Comparison of ENCODE assay signal across 6 cellular contexts in genomic region chr17:16687151-16687550, GRCh38. TPM values are rescaled to one million over a fixed set of nuclear protein-coding genes. Genes with fewer than 3 reads are reported as not detected.
DNase-seq lines count a peak whose midpoint lies in the region; ATAC-seq, FAIRE-seq and TF ChIP-seq lines count a peak whose summit lies in the region.
"Not testable (repeated sequence)": the region's sequence is repeated elsewhere in the genome, so short reads cannot be mapped to it uniquely, and the experiment has no call there.

No MANE protein-coding gene starts in this region.

- H2BK120ac ChIP-seq in H9 (ENCODE audit: low read depth, low read length, poor library complexity, severe bottlenecking); H1 (replicated peaks; ENCODE audit: low read depth, low read length): not testable (repeated sequence)

- not testable (repeated sequence) for H4K20me1 ChIP-seq in H9 (ENCODE audit: control insufficient read depth, insufficient read depth, insufficient read length); H1 (replicated peaks in 1 of 2; ENCODE audit: control insufficient read depth in 1 of 2, insufficient read depth in 2 of 2, low read length in 2 of 2); neural progenitor cell (ENCODE audit: low read depth)

- not testable (repeated sequence) for H2AK5ac ChIP-seq in H9 (ENCODE audit: insufficient read length, low read length); H1 (ENCODE audit: low read depth, low read length)

- H2BK20ac ChIP-seq in H9 (ENCODE audit: low read depth, low read length, poor library complexity, severe bottlenecking), result peak overlapping the region; percentile 26
- not testable (repeated sequence) for H2BK20ac ChIP-seq in H1 (ENCODE audit: low read length)

- H3K9ac ChIP-seq in ES-I3 (ENCODE audit: low read depth, low read length) (peak overlapping the region; percentile 3; the same call in 1 of the 2 replicates), iPS-20b (ENCODE audit: low read depth, low read length) (peak overlapping the region; percentile 51; the same call in 1 of the 2 replicates)
- H3K9ac ChIP-seq in H9 (ENCODE audit: extremely low read depth, insufficient read length, low read length); H1 (replicated peaks in 1 of 4; ENCODE audit: extremely low read depth in 1 of 4, low read depth in 3 of 4, low read length in 3 of 4); neural progenitor cell: not testable (repeated sequence)

- no CpG with 5 or more reads among the region's 5 CpGs for WGBS in H9 (ENCODE audit: extremely low coverage, insufficient read length, low lambda C conversion rate)
- 0% methylated on average over 5 of the region's 5 CpGs; no CpG with 5 or more reads in 1 of the 2 experiments for WGBS in H1 (ENCODE audit: extremely low coverage in 1 of 2, insufficient coverage in 1 of 2, insufficient read length in 1 of 2, insufficient replicate concordance in 2 of 2, low coverage in 1 of 2, low lambda C conversion rate in 2 of 2, missing lambda C conversion rate in 1 of 2), 2 experiments

- H3K79me1 ChIP-seq in H9 (ENCODE audit: insufficient read depth, low read depth, low read length, poor library complexity, severe bottlenecking); H1 (ENCODE audit: low read depth, low read length): not testable (repeated sequence)

- H3F3A ChIP-seq in neural progenitor cell (ENCODE audit: low read depth), result peaks cover 14% of the 10 kb centered on the region

- ATAC-seq in WTC11, result peak; percentile 20

- not testable (repeated sequence) for H3K27ac ChIP-seq in H9 (ENCODE audit: insufficient read length, low read depth, low read length); H1 (ENCODE audit: low read depth, low read length); iPS-20b (ENCODE audit: low read length)
- H3K27ac ChIP-seq in neural progenitor cell, result peak overlapping the region; percentile 74

- not testable (repeated sequence) for H4K5ac ChIP-seq in H9 (ENCODE audit: insufficient read length, low read depth, low read length); H1 (ENCODE audit: insufficient read length, low read depth, low read length)

- not testable (repeated sequence) for H4K91ac ChIP-seq in H9 (ENCODE audit: insufficient read length, low read depth, low read length); H1 (replicated peaks; ENCODE audit: insufficient read length, low read length)

- TF ChIP-seq CTCF in H9 (conservative IDR thresholded peaks at IDR 0.05); WTC11 (IDR thresholded peaks at IDR 0.05); H1 (IDR thresholded peaks at IDR 0.05; ENCODE audit: control extremely low read depth in 1 of 3, insufficient read depth in 1 of 3, low read depth in 1 of 3, low read length in 3 of 3); neural progenitor cell (IDR thresholded peaks at IDR 0.05): not testable (repeated sequence)

- H3K36me3 Mint-ChIP-seq in H9 (ENCODE audit: insufficient read depth in 1 of 3, low read depth in 3 of 3) (peaks cover 7 to 24% (median 9%) of the 10 kb centered on the region in 3 experiments; a peak in 5 of 7 replicates), WTC11 (peaks cover 14% of the 10 kb centered on the region)
- not testable (repeated sequence) for H3K36me3 Mint-ChIP-seq in neural progenitor cell

- H3K56ac ChIP-seq in H9 (ENCODE audit: insufficient read length, low read depth, low read length); H1 (replicated peaks; ENCODE audit: insufficient read length, low read depth, low read length): not testable (repeated sequence)

- peak overlapping the region in 1 of 4 experiments; percentile 28; a peak in 1 of 8 replicates for H3K4me3 ChIP-seq in H1 (ENCODE audit: extremely low read depth in 1 of 4, insufficient read depth in 2 of 4, low read depth in 3 of 4, low read length in 4 of 4)
- peak overlapping the region; percentile 26; the same call in 1 of the 2 replicates for H3K4me3 ChIP-seq in iPS-20b (ENCODE audit: low read length)
- not testable (repeated sequence) for H3K4me3 ChIP-seq in neural progenitor cell

- H3K4me2 ChIP-seq in H9 (ENCODE audit: insufficient read depth, insufficient read length, low read length), result peak overlapping the region; percentile 21
- H3K4me2 ChIP-seq in H1 (ENCODE audit: insufficient read depth in 1 of 2, low read depth in 2 of 2, low read length in 2 of 2), result peak overlapping the region; percentile 44 to 49; a peak in 3 of 4 replicates
- H3K4me2 ChIP-seq in neural progenitor cell, result peak overlapping the region; percentile 59

- FAIRE-seq in H1 (lab: Jason Lieb, UNC), result peak; percentile 24

- H3K9me3 ChIP-seq in ES-I3 (ENCODE audit: control insufficient read depth, insufficient read depth, low read length); H9 (ENCODE audit: control insufficient read depth, low read depth, low read length); iPS-20b (ENCODE audit: insufficient read depth, low read depth, low read length); neural progenitor cell (ENCODE audit: low read depth): not testable (repeated sequence)
- H3K9me3 ChIP-seq in H1 (ENCODE audit: insufficient read depth in 2 of 2, low read depth in 1 of 2, low read length in 1 of 2), result peaks cover 0 to 15% of the 10 kb centered on the region in 2 experiments; a peak in 1 of 4 replicates

- H3K27me3 Mint-ChIP-seq in H9 (ENCODE audit: low read depth); neural progenitor cell (ENCODE audit: insufficient read depth, low read depth): not testable (repeated sequence)
- peaks cover 15% of the 10 kb centered on the region for H3K27me3 Mint-ChIP-seq in WTC11 (ENCODE audit: low read depth)

- H3K4me1 Mint-ChIP-seq in H9, result peaks cover 29 to 39% of the 10 kb centered on the region in 2 experiments
- peaks cover 39% of the 10 kb centered on the region for H3K4me1 Mint-ChIP-seq in WTC11
- H3K4me1 Mint-ChIP-seq in neural progenitor cell, result peaks cover 13% of the 10 kb centered on the region

- H3K27ac Mint-ChIP-seq in H9, result peak overlapping the region; percentile 94 to 98 (median 97)
- H3K27ac Mint-ChIP-seq in WTC11, result peak overlapping the region; percentile 93
- H3K27ac Mint-ChIP-seq in neural progenitor cell, result peak overlapping the region; percentile 7

- H4K8ac ChIP-seq in H9 (replicated peaks; ENCODE audit: insufficient read length, low read depth, low read length); H1 (ENCODE audit: extremely low read depth, insufficient read depth, low read length): not testable (repeated sequence)

- H3K23ac ChIP-seq in H9 (ENCODE audit: insufficient read length, low read depth, low read length); H1 (ENCODE audit: insufficient read length): not testable (repeated sequence)

- H3K36me3 ChIP-seq in ES-I3 (ENCODE audit: insufficient read depth, low read length); H1 (ENCODE audit: control insufficient read depth in 2 of 4, insufficient read depth in 4 of 4, low read length in 3 of 4); iPS-20b (ENCODE audit: insufficient read depth, low read depth, low read length); neural progenitor cell: not testable (repeated sequence)

- H3K9me3 Mint-ChIP-seq in H9, result peaks cover 16 to 24% of the 10 kb centered on the region in 2 experiments
- peaks cover 17% of the 10 kb centered on the region for H3K9me3 Mint-ChIP-seq in WTC11
- H3K9me3 Mint-ChIP-seq in neural progenitor cell, result not testable (repeated sequence)

- H2BK15ac ChIP-seq in H9 (ENCODE audit: low read depth, low read length); H1 (ENCODE audit: low read length): not testable (repeated sequence)

- TF ChIP-seq POLR2A in H1 (IDR thresholded peaks at IDR 0.05; ENCODE audit: control extremely low read depth in 1 of 2, low read depth in 2 of 2, low read length in 2 of 2), result not testable (repeated sequence)

- DNase-seq in H9, result peak; percentile 58
- peak; percentile 56 for DNase-seq in WTC11 (ENCODE audit: low spot score)
- DNase-seq in H1 (ENCODE audit: low read depth in 1 of 2, low spot score in 2 of 2), result not testable (repeated sequence)
- DNase-seq in neural progenitor cell (ENCODE audit: low spot score), result peak; percentile 65

- POLR2A ChIA-PET in WTC11 (lab: Charles Lee); H1 (lab: Charles Lee; ENCODE audit: partially characterized antibody): not testable (repeated sequence)

- H3K14ac ChIP-seq in H9 (ENCODE audit: insufficient read depth, low read length); H1 (ENCODE audit: insufficient read length): not testable (repeated sequence)

- H3K4me1 ChIP-seq in ES-I3 (ENCODE audit: insufficient read depth, low read length); H9 (ENCODE audit: insufficient read depth, low read length); H1 (replicated peaks in 1 of 4; ENCODE audit: control insufficient read depth in 3 of 4, insufficient read depth in 4 of 4, low read length in 3 of 4); iPS-20b (ENCODE audit: insufficient read depth, low read length): not testable (repeated sequence)
- peaks cover 12% of the 10 kb centered on the region for H3K4me1 ChIP-seq in neural progenitor cell

- H3K23me2 ChIP-seq in H9 (ENCODE audit: insufficient read length, low read depth, low read length, poor library complexity, severe bottlenecking); H1 (ENCODE audit: low read depth, low read length): not testable (repeated sequence)

- H3K4me3 Mint-ChIP-seq in H9 (peak overlapping the region; percentile 44 to 64; a peak in 3 of 5 replicates), WTC11 (peak overlapping the region; percentile 39)
- H3K4me3 Mint-ChIP-seq in neural progenitor cell, result not testable (repeated sequence)

- not testable (repeated sequence) for H2BK5ac ChIP-seq in H9 (ENCODE audit: insufficient read length, low read length); H1 (ENCODE audit: low read depth, low read length)

- not testable (repeated sequence) for H3K18ac ChIP-seq in H9 (ENCODE audit: insufficient read length, low read depth, low read length); H1 (ENCODE audit: extremely low read depth, low read length)

- H3K27me3 ChIP-seq in H9 (ENCODE audit: insufficient read depth, low read length); H1 (replicated peaks in 1 of 4; ENCODE audit: control insufficient read depth in 3 of 4, extremely low read depth in 1 of 4, insufficient read depth in 3 of 4, low read length in 3 of 4); iPS-20b (ENCODE audit: insufficient read depth, low read length); neural progenitor cell: not testable (repeated sequence)

- H3K79me2 ChIP-seq in H9 (ENCODE audit: insufficient read depth, low read length); H1 (ENCODE audit: control insufficient read depth in 1 of 2, insufficient read depth in 2 of 2, low read length in 2 of 2); neural progenitor cell (ENCODE audit: low read depth): not testable (repeated sequence)

- not testable (repeated sequence) for H2AFZ ChIP-seq in H9 (ENCODE audit: low read length); H1 (ENCODE audit: low read length)
- peak overlapping the region; percentile 91 for H2AFZ ChIP-seq in neural progenitor cell (replicated peaks)

- not testable (repeated sequence) for H3T11ph ChIP-seq in H9 (ENCODE audit: low read length)

- H3K4ac ChIP-seq in H9 (ENCODE audit: low read depth, low read length); H1 (replicated peaks; ENCODE audit: insufficient read length, low read depth, low read length): not testable (repeated sequence)

- not testable (repeated sequence) for TF ChIP-seq RAD21 in H1 (IDR thresholded peaks at IDR 0.05 in 1 of 2, conservative IDR thresholded peaks at IDR 0.05 in 1 of 2; ENCODE audit: low read depth in 2 of 2, low read length in 2 of 2)

- not testable (repeated sequence) for TF ChIP-seq EP300 in H1 (IDR thresholded peaks at IDR 0.05; ENCODE audit: borderline replicate concordance in 1 of 2, low read depth in 2 of 2, low read length in 2 of 2)

- not testable (repeated sequence) for H2BK12ac ChIP-seq in H9 (ENCODE audit: insufficient read length, low read depth, low read length); H1 (ENCODE audit: low read depth, low read length)

- CTCF ChIA-PET in WTC11 (lab: Charles Lee), result interaction anchor here (0.6 to 1.2 kb wide), 2 partner anchors 183 to 195 kb away, joined by 3 to 4 read pairs; partner anchors contain the start of gene LRRC75A
- CTCF ChIA-PET in H1 (lab: Charles Lee; ENCODE audit: partially characterized antibody), result not testable (repeated sequence)

RNA-seq across cellular contexts. Expression of gene CCDC144A, which starts 2.9 kb away (rescaled TPM):
- 1.6 and 1.9 TPM in 2 replicates for total RNA-seq in H9 (2021)
- 1.6 to 2.6 TPM (median 2.6 TPM) in 3 replicates for total RNA-seq in WTC11 (2021)
- 1.6 and 1.7 TPM in 2 replicates for total RNA-seq in H1 (2021; fragmentation: NEBNext Ultra II Directional; extraction: Animal tissue kit (Norgen Biotek cat#: 25700))
- 0.31 and 0.35 TPM in 2 replicates for polyA plus RNA-seq in H1 (2011; rRNA removed)
- polyA plus RNA-seq in H1 (2011; cell fraction: cytosol; rRNA removed), result 0.41 TPM
- polyA plus RNA-seq in H1 (2011; cell fraction: nucleus; rRNA removed), result 1.4 TPM
- polyA plus RNA-seq in H1 (2012, experiment 1 of 2), result 0.25 to 1.1 TPM (median 0.51 TPM) in 4 replicates
- polyA plus RNA-seq in H1 (2012, experiment 2 of 2), result 0.10 TPM
- polyA plus RNA-seq in H1 (2013, experiment 1 of 2), result 0.77 TPM
- 0.64 TPM for polyA plus RNA-seq in H1 (2013, experiment 2 of 2)
- polyA minus RNA-seq in H1 (2011; rRNA and poly(A)+ RNA removed), result 1.9 and 6.9 TPM in 2 replicates
- polyA minus RNA-seq in H1 (2011; cell fraction: cytosol; rRNA and poly(A)+ RNA removed), result 1.2 TPM
- 9.3 TPM for polyA minus RNA-seq in H1 (2011; cell fraction: nucleus; rRNA and poly(A)+ RNA removed)
- total RNA-seq in neural progenitor cell (ENCODE audit: low replicate concordance), result 5.4 and 8.2 TPM in 2 replicates

RNA-seq across cellular contexts. Expression of gene ZNF624, which starts 33.5 kb away (rescaled TPM):
- total RNA-seq in H9 (2021), result 0.88 and 1.3 TPM in 2 replicates
- 2.2 to 4.5 TPM (median 3.0 TPM) in 3 replicates for total RNA-seq in WTC11 (2021)
- 2.5 and 2.7 TPM in 2 replicates for total RNA-seq in H1 (2021; fragmentation: NEBNext Ultra II Directional; extraction: Animal tissue kit (Norgen Biotek cat#: 25700))
- 0.39 and 1.0 TPM in 2 replicates for polyA plus RNA-seq in H1 (2011; rRNA removed)
- polyA plus RNA-seq in H1 (2011; cell fraction: cytosol; rRNA removed), result 0.71 TPM
- polyA plus RNA-seq in H1 (2011; cell fraction: nucleus; rRNA removed), result 0.24 TPM
- 0.77 to 1.1 TPM (median 1.1 TPM) in 4 replicates for polyA plus RNA-seq in H1 (2012, experiment 1 of 2)
- polyA plus RNA-seq in H1 (2012, experiment 2 of 2), result 0.10 TPM
- polyA plus RNA-seq in H1 (2013, experiment 1 of 2), result 1.0 TPM
- polyA plus RNA-seq in H1 (2013, experiment 2 of 2), result 1.2 TPM
- 1.5 and 1.6 TPM in 2 replicates for polyA minus RNA-seq in H1 (2011; rRNA and poly(A)+ RNA removed)
- polyA minus RNA-seq in H1 (2011; cell fraction: cytosol; rRNA and poly(A)+ RNA removed), result 4.8 TPM
- polyA minus RNA-seq in H1 (2011; cell fraction: nucleus; rRNA and poly(A)+ RNA removed), result 4.7 TPM
- total RNA-seq in neural progenitor cell (ENCODE audit: low replicate concordance), result 6.8 and 8.4 TPM in 2 replicates

Comparison
In these comparisons a context has a peak if more than half of its experiments do, and no peak if none do; other contexts are left out.
1. H3K27ac Mint-ChIP-seq: peak in every context shown above with its lines; median percentile 97 in H9; 93 in WTC11; 7 in neural progenitor cell.